Comparison of ENCODE assay signal across 8 cellular contexts in genomic region chr9:78369644-78370219, GRCh38.
DNase-seq lines count a peak whose midpoint lies in the region; ATAC-seq and TF ChIP-seq lines count a peak whose summit lies in the region.

No MANE protein-coding gene starts in this region.

- ATAC-seq in GM21390 (IDR thresholded peaks at IDR 0.05; ENCODE audit: unreplicated experiment) (peak; percentile 74), left ventricle myocardium superior (peak; percentile 63), HG03460 (IDR thresholded peaks at IDR 0.05; ENCODE audit: unreplicated experiment) (no peak)

- intact Hi-C loops in left ventricle myocardium superior (cut with micrococcal nuclease), result loop anchor here (5.0 kb wide), 1 partner anchor 112 kb away; no protein-coding TSS in a partner anchor

- TF ChIP-seq CTCF in LNCaP clone FGC (IDR thresholded peaks at IDR 0.05; ENCODE audit: control insufficient read depth, extremely low read depth, insufficient read depth), result peak; percentile 88
- peak; percentile 92 for TF ChIP-seq CTCF in retinal pigment epithelial cell (conservative IDR thresholded peaks at IDR 0.05; ENCODE audit: low read depth, low read length)

- H3K4me3 ChIP-seq in LNCaP clone FGC (ENCODE audit: low read depth, low read length) (no peak overlapping the region), retinal pigment epithelial cell (ENCODE audit: low read length) (no peak overlapping the region)

- DNase-seq in COR-L47 (lab: John Stamatoyannopoulos, UW) (peak; percentile 33), LNCaP clone FGC (ENCODE audit: low read depth) (no peak), SKM-1 (lab: John Stamatoyannopoulos, UW; ENCODE audit: unreplicated experiment) (peak; percentile 2), amniotic stem cell (lab: John Stamatoyannopoulos, UW) (peak; percentile 26), left ventricle myocardium superior (peak; percentile 80), retinal pigment epithelial cell (ENCODE audit: low read depth) (no peak)

Comparison
In these comparisons a context has a peak if more than half of its experiments do, and no peak if none do; other contexts are left out.
1. DNase-seq: peak in COR-L47 (single experiment), SKM-1 (single experiment), amniotic stem cell (single experiment) and left ventricle myocardium superior (single experiment); none in LNCaP clone FGC (single experiment) and retinal pigment epithelial cell (single experiment).